14 cellular contexts compared by ENCODE assay signal in the genomic region with DNA sequence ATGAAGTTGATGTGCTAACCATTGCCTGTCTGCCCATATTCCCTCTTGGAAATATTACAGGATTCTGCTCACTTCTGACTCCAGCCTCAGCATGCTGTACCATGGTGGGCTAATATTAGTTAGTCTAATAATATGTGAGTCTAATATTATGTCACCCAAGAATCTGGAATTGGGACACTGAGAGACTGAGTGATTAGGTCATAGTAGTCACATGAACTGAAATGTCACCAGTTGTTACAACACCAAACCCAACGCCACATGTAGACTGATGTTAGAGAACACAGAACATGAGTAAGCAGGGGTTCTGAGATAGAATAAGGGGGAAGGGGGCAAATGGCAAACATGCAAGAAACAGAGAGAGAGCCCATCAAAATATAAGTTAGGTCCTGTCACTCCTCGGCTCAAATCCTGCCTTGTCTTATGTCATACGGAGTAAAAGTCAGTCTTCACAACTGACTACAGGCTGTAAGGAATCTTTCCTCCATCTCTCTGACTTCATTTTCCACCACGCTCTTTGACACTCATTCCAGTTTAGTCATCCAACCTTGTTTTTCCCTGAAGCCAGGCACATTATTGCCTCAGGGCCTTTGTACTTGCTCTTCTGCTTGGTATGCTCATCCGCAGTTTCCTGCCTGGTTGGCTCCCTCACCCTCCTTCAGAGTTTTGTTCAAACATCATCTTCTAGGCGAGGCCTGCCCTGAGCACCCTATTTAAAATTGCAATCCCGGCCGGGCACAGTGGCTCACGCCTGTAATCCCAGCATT. TPM values are rescaled to one million over a fixed set of nuclear protein-coding genes. Genes with fewer than 3 reads are reported as not detected.
DNase-seq lines count a peak whose midpoint lies in the region; ATAC-seq, FAIRE-seq and TF ChIP-seq lines count a peak whose summit lies in the region.
"Had no signal": no experiment of that assay in that cellular context is flagged by ENCODE, and none has a peak within 500 bp of the region (broad histone marks: within the 10 kb centered on the region; RNA-seq: fewer than 3 reads in every experiment).

No MANE protein-coding gene starts in this region.

- H3K27ac Mint-ChIP-seq in activated T-cell treated with anti-CD3 and anti-CD28 coated beads, Interleukin-2, amount 50 U/mL, for 24 hours = no peak overlapping the region
- no peak overlapping the region for H3K27ac Mint-ChIP-seq in immature natural killer cell
- H3K27ac Mint-ChIP-seq: naive thymus-derived CD8-positive, alpha-beta T cell; stimulated activated effector memory CD8-positive, alpha-beta T cell treated with anti-CD3 and anti-CD28 coated beads, Interleukin-12 subunit alpha, Interleukin-12 subunit beta, amount 100 ng/mL, for 72 hours had no signal

- H3K79me2 ChIP-seq in HepG2 (ENCODE audit: insufficient read depth, low read length) = no peaks in the 10 kb centered on the region

- H3K4me3 ChIP-seq in A549 (no peak overlapping the region), HL-60 (replicated peaks; ENCODE audit: insufficient read depth, low read length) (no peak overlapping the region), bronchial epithelial cell (ENCODE audit: low read depth, low read length) (no peak overlapping the region), HepG2 (replicated peaks in 1 of 3; ENCODE audit: insufficient read depth in 1 of 3, low read depth in 2 of 3, low read length in 3 of 3) (no peak overlapping the region)
- H3K4me3 ChIP-seq: BLaER1 had no signal

- peaks cover 11% of the 10 kb centered on the region for H3K4me1 Mint-ChIP-seq in activated T-cell treated with anti-CD3 and anti-CD28 coated beads, Interleukin-2, amount 50 U/mL, for 24 hours (ENCODE audit: low read depth)
- H3K4me1 Mint-ChIP-seq in immature natural killer cell = no peaks in the 10 kb centered on the region
- H3K4me1 Mint-ChIP-seq: naive thymus-derived CD8-positive, alpha-beta T cell; stimulated activated effector memory CD8-positive, alpha-beta T cell treated with anti-CD3 and anti-CD28 coated beads, Interleukin-12 subunit alpha, Interleukin-12 subunit beta, amount 100 ng/mL, for 72 hours had no signal

- POLR2A ChIA-PET in A549 (lab: Yijun Ruan, JAX) = no interaction called here
- POLR2A ChIA-PET in HepG2 (lab: Yijun Ruan, JAX) = no interaction called here

- in situ Hi-C loops in HepG2 (cut with HindIII; ENCODE audit: extremely low pct_ligation_motif_present, low pct_unique_long_range_greater_than_20kb) = no loop called here

- peaks cover 3% of the 10 kb centered on the region for H3K27me3 Mint-ChIP-seq in activated T-cell treated with anti-CD3 and anti-CD28 coated beads, Interleukin-2, amount 50 U/mL, for 24 hours
- H3K27me3 Mint-ChIP-seq in immature natural killer cell (ENCODE audit: low read depth in 3 of 3) = peaks cover 0 to 17% (median 10%) of the 10 kb centered on the region in 3 donors

- intact Hi-C loops in HepG2 (cut with micrococcal nuclease; ENCODE audit: unreplicated experiment) = no loop called here

- CTCF ChIA-PET in A549 (lab: Yijun Ruan, JAX) (no interaction called here), HepG2 (lab: Yijun Ruan, JAX; ENCODE audit: low intra/inter-chr PET ratio, low total read pairs) (no interaction called here)

- TF ChIP-seq POLR2A in A549 (IDR thresholded peaks at IDR 0.05; ENCODE audit: low read length) (no peak), HepG2 (IDR thresholded peaks at IDR 0.05; ENCODE audit: insufficient read depth in 1 of 2, low read depth in 2 of 2, low read length in 2 of 2) (no peak)

- H3K27ac ChIP-seq in A549 (peak overlapping the region; percentile 10 to 30; a peak in 4 of 6 replicates), HL-60 (replicated peaks) (no peak overlapping the region), HepG2 (ENCODE audit: extremely low read length, insufficient read depth, low read length) (no peak overlapping the region)
- H3K27ac ChIP-seq: BLaER1, KMS-11 had no signal

- no peaks in the 10 kb centered on the region for H3K9me3 Mint-ChIP-seq in activated T-cell treated with anti-CD3 and anti-CD28 coated beads, Interleukin-2, amount 50 U/mL, for 24 hours
- no peaks in the 10 kb centered on the region for H3K9me3 Mint-ChIP-seq in immature natural killer cell
- H3K9me3 Mint-ChIP-seq: naive thymus-derived CD8-positive, alpha-beta T cell; stimulated activated effector memory CD8-positive, alpha-beta T cell treated with anti-CD3 and anti-CD28 coated beads, Interleukin-12 subunit alpha, Interleukin-12 subunit beta, amount 100 ng/mL, for 72 hours had no signal

- no peaks in the 10 kb centered on the region for H3K36me3 Mint-ChIP-seq in activated T-cell treated with anti-CD3 and anti-CD28 coated beads, Interleukin-2, amount 50 U/mL, for 24 hours (ENCODE audit: low read depth)
- no peaks in the 10 kb centered on the region for H3K36me3 Mint-ChIP-seq in immature natural killer cell
- H3K36me3 Mint-ChIP-seq: naive thymus-derived CD8-positive, alpha-beta T cell; stimulated activated effector memory CD8-positive, alpha-beta T cell treated with anti-CD3 and anti-CD28 coated beads, Interleukin-12 subunit alpha, Interleukin-12 subunit beta, amount 100 ng/mL, for 72 hours had no signal

- H3K36me3 ChIP-seq in bronchial epithelial cell (ENCODE audit: control insufficient read depth, insufficient read depth, low read length) (no peaks in the 10 kb centered on the region), HepG2 (replicated peaks in 1 of 2; ENCODE audit: control insufficient read depth in 1 of 2, insufficient read depth in 2 of 2, low read length in 2 of 2) (no peaks in the 10 kb centered on the region)
- H3K36me3 ChIP-seq: BLaER1 had no signal

- no peaks in the 10 kb centered on the region for H3K27me3 ChIP-seq in HL-60 (ENCODE audit: insufficient read depth, poor library complexity, severe bottlenecking)
- no peaks in the 10 kb centered on the region for H3K27me3 ChIP-seq in bronchial epithelial cell (ENCODE audit: control insufficient read depth, insufficient read depth, low read length)
- H3K27me3 ChIP-seq in HepG2 (ENCODE audit: control insufficient read depth in 1 of 2, insufficient read depth in 2 of 2, low read length in 2 of 2) = peaks cover 0 to 21% of the 10 kb centered on the region in 2 experiments; a peak in 4 of 5 replicates
- H3K27me3 ChIP-seq: BLaER1 had no signal

- no peak for FAIRE-seq in A549 (lab: Jason Lieb, UNC)
- FAIRE-seq in bronchial epithelial cell (lab: Jason Lieb, UNC) = no peak
- no peak for FAIRE-seq in HepG2 (lab: Jason Lieb, UNC)

- 86% methylated on average over 6 of the region's 9 CpGs for WGBS in A549 (ENCODE audit: missing lambda C conversion rate)
- WGBS in HepG2 (ENCODE audit: low lambda C conversion rate) = 41% methylated on average over 9 of the region's 9 CpGs

- no peaks in the 10 kb centered on the region for H4K20me1 ChIP-seq in HepG2 (ENCODE audit: insufficient read depth, low read length)
- H4K20me1 ChIP-seq: BLaER1 had no signal

- no peak overlapping the region for H3K9ac ChIP-seq in HepG2 (ENCODE audit: insufficient read depth, low read depth, low read length)
- H3K9ac ChIP-seq: BLaER1, KMS-11 had no signal

- peak overlapping the region; percentile 35; the same call in 2 of the 3 replicates for H3K4me2 ChIP-seq in A549
- H3K4me2 ChIP-seq in HepG2 (ENCODE audit: low read depth, low read length) = no peak overlapping the region
- H3K4me2 ChIP-seq: BLaER1, KMS-11 had no signal

- BruUV-seq in HepG2 (replicated peaks; lab: Mats Ljungman, UMichigan) = no TSS peak

- H3K9me3 ChIP-seq in A549 (no peaks in the 10 kb centered on the region), HepG2 (ENCODE audit: low read length) (no peaks in the 10 kb centered on the region)
- H3K9me3 ChIP-seq: BLaER1 had no signal

- peaks cover 40% of the 10 kb centered on the region for H3K4me1 ChIP-seq in A549
- H3K4me1 ChIP-seq in HepG2 (ENCODE audit: insufficient read depth, low read length) = peaks cover 10% of the 10 kb centered on the region
- H3K4me1 ChIP-seq: BLaER1 had no signal

- TF ChIP-seq EP300 in A549 (IDR thresholded peaks at IDR 0.05) = no peak
- no peak for TF ChIP-seq EP300 in HepG2 (IDR thresholded peaks at IDR 0.05; ENCODE audit: low read depth in 2 of 2, low read length in 2 of 2)
- TF ChIP-seq EP300 in HepG2 (CRISPR knock-in tag; IDR thresholded peaks at IDR 0.05; ENCODE audit: borderline replicate concordance) = no peak

- ATAC-seq in A549 = peak in 1 of 2 experiments; percentile 64; a peak in 3 of 6 replicates
- no peak for ATAC-seq in HepG2
- ATAC-seq: naive thymus-derived CD8-positive, alpha-beta T cell; stimulated activated effector memory CD8-positive, alpha-beta T cell treated with anti-CD3 and anti-CD28 coated beads, Interleukin-12 subunit alpha, Interleukin-12 subunit beta, amount 100 ng/mL, for 72 hours had no signal

- TF ChIP-seq CTCF in A549 (IDR thresholded peaks at IDR 0.05) (no peak), HL-60 (IDR thresholded peaks at IDR 0.05; ENCODE audit: insufficient read depth, low read length) (no peak), bronchial epithelial cell (IDR thresholded peaks at IDR 0.05; ENCODE audit: insufficient read depth, low read length, severe bottlenecking) (no peak), HepG2 (CRISPR knock-in tag; IDR thresholded peaks at IDR 0.05) (no peak)

- no peak overlapping the region for H2AFZ ChIP-seq in HepG2 (ENCODE audit: low read length)

- H3K4me3 Mint-ChIP-seq in activated T-cell treated with anti-CD3 and anti-CD28 coated beads, Interleukin-2, amount 50 U/mL, for 24 hours = no peak overlapping the region
- H3K4me3 Mint-ChIP-seq in immature natural killer cell = no peak overlapping the region
- H3K4me3 Mint-ChIP-seq: naive thymus-derived CD8-positive, alpha-beta T cell; stimulated activated effector memory CD8-positive, alpha-beta T cell treated with anti-CD3 and anti-CD28 coated beads, Interleukin-12 subunit alpha, Interleukin-12 subunit beta, amount 100 ng/mL, for 72 hours had no signal

- no peak for DNase-seq in A549 (ENCODE audit: low read depth in 1 of 2, low spot score in 1 of 2)
- DNase-seq in HL-60 (ENCODE audit: low read depth in 1 of 2, low spot score in 1 of 2) = peak; percentile 49 to 51
- peak; percentile 93 for DNase-seq in bronchial epithelial cell (ENCODE audit: low read depth)
- DNase-seq in HepG2 (ENCODE audit: low spot score) = no peak
- DNase-seq in NCI-H2081 (lab: John Stamatoyannopoulos, UW) = no peak
- no peak for DNase-seq in activated T-cell treated with anti-CD3 and anti-CD28 coated beads, Interleukin-2, amount 50 U/mL, for 24 hours
- DNase-seq in immature natural killer cell = no peak
- no peak for DNase-seq in DMS53 treated with DMSO at 0.1 percent for 48 hours (lab: John Stamatoyannopoulos, UW; ENCODE audit: unreplicated experiment)
- DNase-seq: dermis blood vessel endothelial cell; naive thymus-derived CD8-positive, alpha-beta T cell; SHP77 had no signal

- no peak for TF ChIP-seq RAD21 in A549 (conservative IDR thresholded peaks at IDR 0.05 in 1 of 2, IDR thresholded peaks at IDR 0.05 in 1 of 2)
- no peak for TF ChIP-seq RAD21 in HepG2 (CRISPR knock-in tag; IDR thresholded peaks at IDR 0.05)

RNA-seq across cellular contexts. Expression of gene SLAIN2, which starts 9.6 kb away (rescaled TPM):
- polyA plus RNA-seq in A549 (2011; rRNA removed) (14.4 and 25.4 TPM in 2 replicates), A549 (2017; fragmentation: RNase III; extraction: RNeasy Plus Mini Kit Qiagen cat#74134 plus additional on column Dnase treatment) (13.7 to 14.8 TPM (median 14.6 TPM) in 3 replicates), HepG2 (2011; rRNA removed) (20.4 and 22.5 TPM in 2 replicates), immature natural killer cell (10 to 100 TPM; 15.0 to 36.5 (median 28.4) TPM)
- 7.6 and 12.4 TPM in 2 replicates for polyA plus RNA-seq in A549 (2012; cell fraction: cytosol; rRNA removed)
- 5.3 and 6.2 TPM in 2 replicates for polyA plus RNA-seq in A549 (2012; cell fraction: nucleus; rRNA removed)
- polyA minus RNA-seq in A549 (2011; rRNA and poly(A)+ RNA removed) = 8.1 and 11.9 TPM in 2 replicates
- total RNA-seq in bronchial epithelial cell (28.7 and 30.3 TPM in 2 replicates), HepG2 (2016; rRNA removed; fragmentation: Illumina TruSeq; extraction: Trizol) (20.0 and 20.7 TPM in 2 replicates)
- total RNA-seq in HepG2 (2016; cell fraction: cytosol; rRNA removed; fragmentation: Illumina TruSeq; extraction: Trizol; ENCODE audit: low read depth) = 13.9 and 17.5 TPM in 2 replicates
- total RNA-seq in HepG2 (2016; cell fraction: insoluble cytoplasmic fraction; rRNA removed; fragmentation: Illumina TruSeq; extraction: Trizol) = 16.3 and 22.8 TPM in 2 replicates
- 18.8 and 20.0 TPM in 2 replicates for total RNA-seq in HepG2 (2016; cell fraction: membrane; rRNA removed; fragmentation: Illumina TruSeq; extraction: Trizol)
- 12.7 and 22.6 TPM in 2 replicates for total RNA-seq in HepG2 (2016; cell fraction: nucleus; rRNA removed; fragmentation: Illumina TruSeq; extraction: Trizol)
- polyA plus RNA-seq in HepG2 (2011; cell fraction: cytosol; rRNA removed) = 10.4 and 17.0 TPM in 2 replicates
- 8.0 and 8.2 TPM in 2 replicates for polyA plus RNA-seq in HepG2 (2011; cell fraction: nucleus; rRNA removed)
- polyA plus RNA-seq in HepG2 (2012) = 26.5 and 27.1 TPM in 2 replicates
- 5.5 and 5.7 TPM in 2 replicates for polyA plus RNA-seq in HepG2 (2016; cell fraction: cytosol; fragmentation: Illumina TruSeq; extraction: Trizol; ENCODE audit: low read depth)
- 23.2 and 28.6 TPM in 2 replicates for polyA plus RNA-seq in HepG2 (2016; cell fraction: insoluble cytoplasmic fraction; fragmentation: Illumina TruSeq; extraction: Trizol; ENCODE audit: low read depth)
- polyA plus RNA-seq in HepG2 (2016; cell fraction: membrane; fragmentation: Illumina TruSeq; extraction: Trizol; ENCODE audit: low read depth) = 16.2 and 17.9 TPM in 2 replicates
- 22.1 and 22.2 TPM in 2 replicates for polyA plus RNA-seq in HepG2 (2016; cell fraction: nucleus; fragmentation: Illumina TruSeq; extraction: Trizol; ENCODE audit: insufficient read depth, low read depth)
- 15.3 and 16.0 TPM in 2 replicates for polyA minus RNA-seq in HepG2 (2011; rRNA and poly(A)+ RNA removed; ENCODE audit: low replicate concordance)
- 8.3 and 11.8 TPM in 2 replicates for polyA minus RNA-seq in HepG2 (2011; cell fraction: cytosol; rRNA and poly(A)+ RNA removed)
- 29.0 and 30.6 TPM in 2 replicates for polyA minus RNA-seq in HepG2 (2011; cell fraction: nucleus; rRNA and poly(A)+ RNA removed)

Comparison
In these comparisons a context has a peak if more than half of its experiments do, and no peak if none do; other contexts are left out.
1. DNase-seq: peak in HL-60 (2 of 2) and bronchial epithelial cell (single experiment); none in A549 (0 of 2), HepG2 (single experiment), NCI-H2081 (0 of 2), activated T-cell treated with anti-CD3 and anti-CD28 coated beads, Interleukin-2, amount 50 U/mL, for 24 hours (single experiment), immature natural killer cell (0 of 3) and DMS53 treated with DMSO at 0.1 percent for 48 hours (single experiment).
2. H3K27ac ChIP-seq: peak in A549 (2 of 2); none in HL-60 (single experiment) and HepG2 (single experiment).
3. Of the 38 proteins assayed by ChIP-seq in both HepG2 and A549: peak only in HepG2: CEBPB; only in A549: none; in both: none; in neither: 37.